In the genomic region with DNA sequence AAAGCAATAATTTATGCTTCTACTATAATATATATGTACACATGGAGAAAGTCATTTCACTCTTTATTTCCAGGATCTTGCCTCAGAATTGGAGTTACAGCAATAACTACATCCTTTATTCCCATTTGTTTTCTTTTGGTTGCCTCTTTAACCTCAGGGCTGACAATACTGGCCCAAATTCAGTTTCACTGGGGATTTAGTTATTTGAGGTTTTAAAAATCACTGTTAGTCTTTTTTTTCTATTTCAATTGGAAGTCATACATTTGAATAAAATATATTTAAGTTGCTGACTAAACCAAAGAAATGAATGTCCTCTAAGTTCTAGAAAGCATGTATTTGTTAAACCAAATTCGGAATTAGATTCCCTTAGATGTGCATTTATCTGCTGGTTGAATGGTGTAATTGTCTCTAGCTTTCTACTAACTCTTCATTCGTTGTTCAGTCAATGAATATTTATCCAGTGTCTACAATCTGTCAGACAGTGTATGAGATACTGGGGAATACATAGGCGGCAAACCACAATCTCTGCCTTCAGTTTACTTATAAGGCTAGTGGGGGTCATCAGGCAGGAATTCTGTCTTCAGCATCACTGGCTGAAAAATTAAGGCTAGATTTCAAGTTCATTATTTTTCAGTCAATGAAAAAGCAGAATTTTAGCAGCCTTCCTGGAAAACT, we compare ENCODE assay signal across 23 cellular contexts.
DNase-seq lines count a peak whose midpoint lies in the region; ATAC-seq and TF ChIP-seq lines count a peak whose summit lies in the region.
"Had no signal": no experiment of that assay in that cellular context is flagged by ENCODE, and none has a peak within 500 bp of the region (broad histone marks: within the 10 kb centered on the region; RNA-seq: fewer than 3 reads in every experiment).

No MANE protein-coding gene starts in this region.

- H3K36me3 Mint-ChIP-seq in chondrocyte (ENCODE audit: low read depth), result no peaks in the 10 kb centered on the region
- no peaks in the 10 kb centered on the region for H3K36me3 Mint-ChIP-seq in H9 (ENCODE audit: insufficient read depth in 1 of 3, low read depth in 3 of 3)
- H3K36me3 Mint-ChIP-seq: CD4-positive, alpha-beta memory T cell had no signal

- no peaks in the 10 kb centered on the region for H4K20me1 ChIP-seq in H9 (ENCODE audit: control insufficient read depth, insufficient read depth, insufficient read length)
- H4K20me1 ChIP-seq in hepatocyte (ENCODE audit: insufficient read depth, poor library complexity, severe bottlenecking), result no peaks in the 10 kb centered on the region

- no peak overlapping the region for H4K8ac ChIP-seq in H9 (replicated peaks; ENCODE audit: insufficient read length, low read depth, low read length)

- H3K79me1 ChIP-seq in H9 (ENCODE audit: insufficient read depth, low read depth, low read length, poor library complexity, severe bottlenecking), result no peaks in the 10 kb centered on the region

- H2AFZ ChIP-seq in H9 (ENCODE audit: low read length) (no peak overlapping the region), hepatocyte (no peak overlapping the region)

- no peaks in the 10 kb centered on the region for H3K36me3 ChIP-seq in adipocyte (ENCODE audit: control insufficient read depth, insufficient read depth, low read length, severe bottlenecking)
- no peaks in the 10 kb centered on the region for H3K36me3 ChIP-seq in hepatocyte (replicated peaks; ENCODE audit: insufficient read depth, low read depth)
- H3K36me3 ChIP-seq: SJCRH30 had no signal

- no peak overlapping the region for H2BK15ac ChIP-seq in H9 (ENCODE audit: low read depth, low read length)

- WGBS in H9 (ENCODE audit: extremely low coverage, insufficient read length, low lambda C conversion rate), result no CpG with 5 or more reads among the region's 3 CpGs
- 89% methylated on average over 3 of the region's 3 CpGs for WGBS in hepatocyte (ENCODE audit: low lambda C conversion rate, missing lambda C conversion rate)

- no peak overlapping the region for H3K23ac ChIP-seq in H9 (ENCODE audit: insufficient read length, low read depth, low read length)

- H3K9me3 Mint-ChIP-seq in chondrocyte (ENCODE audit: low read depth) (no peaks in the 10 kb centered on the region), H9 (no peaks in the 10 kb centered on the region; a peak in 1 of 5 replicates)

- peak; percentile 27 for DNase-seq in adipocyte (ENCODE audit: low read depth)
- no peak for DNase-seq in chondrocyte (ENCODE audit: low spot score)
- peak; percentile 17 for DNase-seq in fibroblast of the aortic adventitia (ENCODE audit: low read depth)
- no peak for DNase-seq in H9
- no peak for DNase-seq in glomerular visceral epithelial cell (ENCODE audit: extremely low spot score)
- no peak for DNase-seq in hepatocyte (ENCODE audit: low spot score)
- DNase-seq: C1 segment of cervical spinal cord; Caco-2; CD4-positive, alpha-beta memory T cell; DMS 273 treated with DMSO at 0.1 percent for 48 hours; DMS79; GF-D8; KBM-7; MV-4-11; NCI-H1105; NCI-H1436 treated with DMSO at 0.1 percent for 48 hours; NCI-H187 treated with DMSO at 0.1 percent for 48 hours; NCI-H2107; NCI-H524; NCI-H774; SJCRH30 had no signal

- H3K14ac ChIP-seq in H9 (ENCODE audit: insufficient read depth, low read length), result no peak overlapping the region

- H3T11ph ChIP-seq in H9 (ENCODE audit: low read length), result no peak overlapping the region

- no peaks in the 10 kb centered on the region for H3K9me2 ChIP-seq in hepatocyte (replicated peaks; ENCODE audit: insufficient read depth)

- H3K27ac Mint-ChIP-seq in chondrocyte (ENCODE audit: unreplicated experiment), result peak overlapping the region; percentile 42
- no peak overlapping the region for H3K27ac Mint-ChIP-seq in H9
- H3K27ac Mint-ChIP-seq: CD4-positive, alpha-beta memory T cell had no signal

- no peak overlapping the region for H3K56ac ChIP-seq in H9 (ENCODE audit: insufficient read length, low read depth, low read length)

- no peaks in the 10 kb centered on the region for H3K23me2 ChIP-seq in H9 (ENCODE audit: insufficient read length, low read depth, low read length, poor library complexity, severe bottlenecking)

- H3K9me3 ChIP-seq in adipocyte (ENCODE audit: control insufficient read depth, low read length), result no peaks in the 10 kb centered on the region
- no peaks in the 10 kb centered on the region for H3K9me3 ChIP-seq in H9 (ENCODE audit: control insufficient read depth, low read depth, low read length)
- H3K9me3 ChIP-seq in hepatocyte (ENCODE audit: low read depth), result no peaks in the 10 kb centered on the region
- H3K9me3 ChIP-seq: Caco-2, SJCRH30 had no signal

- H2BK12ac ChIP-seq in H9 (ENCODE audit: insufficient read length, low read depth, low read length), result no peak overlapping the region

- H3K27me3 ChIP-seq in adipocyte (replicated peaks; ENCODE audit: control insufficient read depth, insufficient read depth, low read length) (no peaks in the 10 kb centered on the region), H9 (ENCODE audit: insufficient read depth, low read length) (no peaks in the 10 kb centered on the region), hepatocyte (no peaks in the 10 kb centered on the region)
- H3K27me3 ChIP-seq: SJCRH30 had no signal

- no peak overlapping the region for H2BK20ac ChIP-seq in H9 (ENCODE audit: low read depth, low read length, poor library complexity, severe bottlenecking)

- no peak overlapping the region for H3K18ac ChIP-seq in H9 (ENCODE audit: insufficient read length, low read depth, low read length)

- H3K27me3 Mint-ChIP-seq in chondrocyte (ENCODE audit: low read depth), result no peaks in the 10 kb centered on the region
- H3K27me3 Mint-ChIP-seq in H9 (ENCODE audit: low read depth), result no peaks in the 10 kb centered on the region; the same call in 1 of the 2 replicates

- H3K4me3 Mint-ChIP-seq in chondrocyte (ENCODE audit: unreplicated experiment) (no peak overlapping the region), H9 (no peak overlapping the region)
- H3K4me3 Mint-ChIP-seq: CD4-positive, alpha-beta memory T cell had no signal

- H2BK5ac ChIP-seq in H9 (ENCODE audit: insufficient read length, low read length), result no peak overlapping the region

- H3K79me2 ChIP-seq in H9 (ENCODE audit: insufficient read depth, low read length), result no peaks in the 10 kb centered on the region
- no peaks in the 10 kb centered on the region for H3K79me2 ChIP-seq in hepatocyte

- no peak overlapping the region for H3K4ac ChIP-seq in H9 (ENCODE audit: low read depth, low read length)

- no peak overlapping the region for H3K27ac ChIP-seq in H9 (ENCODE audit: insufficient read length, low read depth, low read length)
- no peak overlapping the region for H3K27ac ChIP-seq in hepatocyte
- H3K27ac ChIP-seq: SJCRH30 had no signal

- H2BK120ac ChIP-seq in H9 (ENCODE audit: low read depth, low read length, poor library complexity, severe bottlenecking), result no peak overlapping the region

- H4K5ac ChIP-seq in H9 (ENCODE audit: insufficient read length, low read depth, low read length), result no peak overlapping the region

- H2AK5ac ChIP-seq in H9 (ENCODE audit: insufficient read length, low read length), result no peak overlapping the region

- H3K4me2 ChIP-seq in H9 (ENCODE audit: insufficient read depth, insufficient read length, low read length), result no peak overlapping the region
- no peak overlapping the region for H3K4me2 ChIP-seq in hepatocyte

- H3K4me1 Mint-ChIP-seq in chondrocyte (ENCODE audit: low read depth) (peaks cover 33% of the 10 kb centered on the region), H9 (peaks cover 0 to 3% of the 10 kb centered on the region in 2 experiments; a peak in 2 of 4 replicates)
- H3K4me1 Mint-ChIP-seq: CD4-positive, alpha-beta memory T cell had no signal

- no peak for ATAC-seq in HG02973 (IDR thresholded peaks at IDR 0.05; ENCODE audit: unreplicated experiment)
- ATAC-seq: Right ventricle myocardium inferior had no signal

- H3K4me1 ChIP-seq in adipocyte (ENCODE audit: control insufficient read depth, insufficient read depth, low read length) (peaks cover 15% of the 10 kb centered on the region), H9 (ENCODE audit: insufficient read depth, low read length) (no peaks in the 10 kb centered on the region), hepatocyte (ENCODE audit: insufficient read depth) (no peaks in the 10 kb centered on the region)

- no peak overlapping the region for H4K91ac ChIP-seq in H9 (ENCODE audit: insufficient read length, low read depth, low read length)

- no peak overlapping the region for H3K9ac ChIP-seq in adipocyte (ENCODE audit: low read length)
- H3K9ac ChIP-seq in H9 (ENCODE audit: extremely low read depth, insufficient read length, low read length), result no peak overlapping the region

- H3K4me3 ChIP-seq in adipocyte (ENCODE audit: low read length) (no peak overlapping the region), fibroblast of the aortic adventitia (ENCODE audit: low read depth, low read length) (no peak overlapping the region), hepatocyte (no peak overlapping the region)
- H3K4me3 ChIP-seq: SJCRH30 had no signal

- TF ChIP-seq CTCF in chondrocyte (IDR thresholded peaks at IDR 0.05), result no peak
- no peak for TF ChIP-seq CTCF in fibroblast of the aortic adventitia (IDR thresholded peaks at IDR 0.05; ENCODE audit: insufficient read depth, low read length)
- no peak for TF ChIP-seq CTCF in H9 (conservative IDR thresholded peaks at IDR 0.05)
- TF ChIP-seq CTCF in hepatocyte (IDR thresholded peaks at IDR 0.05; ENCODE audit: poor library complexity), result no peak

Comparison
In these comparisons a context has a peak if more than half of its experiments do, and no peak if none do; other contexts are left out.
1. DNase-seq: peak in adipocyte (single experiment) and fibroblast of the aortic adventitia (single experiment); none in chondrocyte (single experiment), H9 (single experiment), glomerular visceral epithelial cell (single experiment) and hepatocyte (single experiment).